9 cellular contexts compared by ENCODE assay signal in the genomic region with DNA sequence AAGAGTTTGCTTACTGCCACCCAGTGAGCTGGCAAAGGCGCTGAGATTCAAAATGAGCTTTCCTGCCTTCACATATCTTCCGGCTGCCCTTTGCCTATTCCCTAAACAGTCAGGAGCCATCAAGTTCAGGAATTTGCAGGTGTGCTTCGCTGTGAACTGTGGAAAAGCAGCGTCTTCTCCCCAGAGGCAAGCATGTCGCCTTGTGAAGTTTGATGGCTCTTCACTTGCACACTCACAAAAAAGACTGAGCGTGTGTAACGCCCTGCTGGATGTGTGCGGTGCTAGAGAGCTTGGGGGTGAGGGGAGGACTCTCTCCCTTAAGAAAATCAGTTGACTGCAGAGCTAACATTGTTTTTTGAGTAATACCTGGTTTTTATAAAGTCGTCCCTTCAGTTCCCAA. TPM values are rescaled to one million over a fixed set of nuclear protein-coding genes. Genes with fewer than 3 reads are reported as not detected.
DNase-seq lines count a peak whose midpoint lies in the region; FAIRE-seq and TF ChIP-seq lines count a peak whose summit lies in the region.
"Had no signal": no experiment of that assay in that cellular context is flagged by ENCODE, and none has a peak within 500 bp of the region (broad histone marks: within the 10 kb centered on the region; RNA-seq: fewer than 3 reads in every experiment).

No MANE protein-coding gene starts in this region.

- no peak for DNase-seq in T-helper 2 cell treated with Interferon-gamma antibody and Interleukin-4, amounts not matched to agents 5 μg/mL and 100 μg/mL, for 36 hours (ENCODE audit: low spot score)
- DNase-seq in T-helper 2 cell (no peak), small intestine (peak; percentile 59), NCI-H2081 (lab: John Stamatoyannopoulos, UW) (no peak), NOMO-1 (lab: John Stamatoyannopoulos, UW; ENCODE audit: unreplicated experiment in 2 of 2) (no peak), SK-N-SH (no peak)
- DNase-seq: foreskin melanocyte had no signal

- H3K4me1 Mint-ChIP-seq in T-helper 2 cell treated with Interferon-gamma antibody and Interleukin-4, amounts not matched to agents 5 μg/mL and 100 μg/mL, for 36 hours (ENCODE audit: low read depth), result peaks cover 2% of the 10 kb centered on the region

- no peaks in the 10 kb centered on the region for H3K27me3 ChIP-seq in SU-DHL-6 (ENCODE audit: low read length)
- H3K27me3 ChIP-seq in iPS-18a (ENCODE audit: control insufficient read depth, insufficient read depth, low read length), result peaks cover 43% of the 10 kb centered on the region
- no peaks in the 10 kb centered on the region for H3K27me3 ChIP-seq in small intestine (ENCODE audit: control insufficient read depth in 2 of 2, insufficient read depth in 2 of 2, low read length in 2 of 2)
- peaks cover 40% of the 10 kb centered on the region for H3K27me3 ChIP-seq in SK-N-SH (ENCODE audit: insufficient read depth)

- H3K4me2 ChIP-seq in SU-DHL-6 (ENCODE audit: low read depth, low read length, poor library complexity, severe bottlenecking) (peak overlapping the region; percentile 78), SK-N-SH (no peak overlapping the region)

- 0 out of 2 replicates have a peak, but pooled peaks cover under 1% of the 10 kb centered on the region for H4K20me1 ChIP-seq in SU-DHL-6 (ENCODE audit: low read depth, low read length)
- H4K20me1 ChIP-seq in SK-N-SH (ENCODE audit: insufficient read depth), result no peaks in the 10 kb centered on the region

- TF ChIP-seq EP300 in SK-N-SH (IDR thresholded peaks at IDR 0.05; ENCODE audit: borderline replicate concordance in 1 of 2, low read depth in 1 of 2, low read length in 1 of 2), result no peak

- CTCF ChIA-PET in SK-N-SH (lab: Yijun Ruan, JAX), result interaction anchor here (0.6 kb wide), 1 partner anchor 331 kb away, joined by 3 read pairs; no protein-coding TSS in a partner anchor

- H3K9ac ChIP-seq in SU-DHL-6 (ENCODE audit: low read length), result peak overlapping the region; percentile 68
- no peak overlapping the region for H3K9ac ChIP-seq in iPS-18a (ENCODE audit: low read length)
- no peak overlapping the region for H3K9ac ChIP-seq in SK-N-SH

- H3K27me3 Mint-ChIP-seq in T-helper 2 cell treated with Interferon-gamma antibody and Interleukin-4, amounts not matched to agents 5 μg/mL and 100 μg/mL, for 36 hours (ENCODE audit: low read depth), result peaks cover 39% of the 10 kb centered on the region

- H2AFZ ChIP-seq in SU-DHL-6 (ENCODE audit: low read depth, low read length, severe bottlenecking) (peak overlapping the region; percentile 64), SK-N-SH (ENCODE audit: low read depth) (no peak overlapping the region)

- H3K27ac ChIP-seq in SU-DHL-6 (ENCODE audit: low read depth, low read length), result peak overlapping the region; percentile 86
- no peak overlapping the region for H3K27ac ChIP-seq in iPS-18a (ENCODE audit: low read length)
- H3K27ac ChIP-seq in small intestine (ENCODE audit: low read depth in 1 of 2, low read length in 1 of 2), result peak overlapping the region; percentile 92 to 98
- H3K27ac ChIP-seq in SK-N-SH (ENCODE audit: low read depth in 2 of 2, low read length in 1 of 2), result no peak overlapping the region

- no peaks in the 10 kb centered on the region for H3K36me3 Mint-ChIP-seq in T-helper 2 cell treated with Interferon-gamma antibody and Interleukin-4, amounts not matched to agents 5 μg/mL and 100 μg/mL, for 36 hours (ENCODE audit: low read depth)

- H3K4me3 ChIP-seq in SU-DHL-6 (ENCODE audit: insufficient read depth, low read length, poor library complexity, severe bottlenecking), result peak overlapping the region; percentile 60
- peak overlapping the region; percentile 76 for H3K4me3 ChIP-seq in iPS-18a (ENCODE audit: low read length)
- H3K4me3 ChIP-seq in small intestine (ENCODE audit: low read depth in 1 of 2, low read length in 2 of 2), result peak overlapping the region in 1 of 2 donors; percentile 98
- H3K4me3 ChIP-seq in SK-N-SH (ENCODE audit: low read depth in 2 of 2, low read length in 1 of 2), result no peak overlapping the region

- H3K79me2 ChIP-seq in SU-DHL-6 (ENCODE audit: insufficient read depth, low read length) (peaks cover 49% of the 10 kb centered on the region), SK-N-SH (ENCODE audit: insufficient read depth) (no peaks in the 10 kb centered on the region)

- peaks cover 8% of the 10 kb centered on the region for H3K4me1 ChIP-seq in iPS-18a (ENCODE audit: control insufficient read depth, low read depth, low read length)
- H3K4me1 ChIP-seq in small intestine (ENCODE audit: control insufficient read depth in 2 of 2, insufficient read depth in 1 of 2, low read depth in 1 of 2, low read length in 1 of 2), result peaks cover 2 to 5% of the 10 kb centered on the region in 2 donors
- H3K4me1 ChIP-seq in SK-N-SH (ENCODE audit: control insufficient read depth in 1 of 2, insufficient read depth in 2 of 2, low read depth in 1 of 2, low read length in 1 of 2), result no peaks in the 10 kb centered on the region; a peak in 1 of 4 replicates

- H3K9me2 ChIP-seq in SU-DHL-6 (replicated peaks; ENCODE audit: insufficient read depth, low read length), result no peaks in the 10 kb centered on the region
- H3K9me2 ChIP-seq in SK-N-SH, result no peaks in the 10 kb centered on the region

- 18 to 52% (median 37%) methylated on average over 9 of the region's 9 CpGs for WGBS in small intestine, 3 donors
- 28% methylated on average over 8 of the region's 9 CpGs for WGBS in SK-N-SH (ENCODE audit: low lambda C conversion rate)

- H3K9me3 Mint-ChIP-seq in T-helper 2 cell treated with Interferon-gamma antibody and Interleukin-4, amounts not matched to agents 5 μg/mL and 100 μg/mL, for 36 hours, result no peaks in the 10 kb centered on the region

- H3K36me3 ChIP-seq in SU-DHL-6 (ENCODE audit: low read length) (peaks cover 4% of the 10 kb centered on the region; the same call in 1 of the 2 replicates), iPS-18a (ENCODE audit: control insufficient read depth, low read depth, low read length) (no peaks in the 10 kb centered on the region), small intestine (ENCODE audit: control insufficient read depth in 2 of 2, insufficient read depth in 2 of 2, low read length in 2 of 2) (no peaks in the 10 kb centered on the region), SK-N-SH (replicated peaks in 1 of 2; ENCODE audit: control insufficient read depth in 1 of 2, insufficient read depth in 2 of 2, low read length in 1 of 2) (no peaks in the 10 kb centered on the region)

- TF ChIP-seq RAD21 in SK-N-SH (IDR thresholded peaks at IDR 0.05; ENCODE audit: low read length), result no peak

- H3K4me3 Mint-ChIP-seq in T-helper 2 cell treated with Interferon-gamma antibody and Interleukin-4, amounts not matched to agents 5 μg/mL and 100 μg/mL, for 36 hours, result peak overlapping the region; percentile 80

- POLR2A ChIA-PET in SK-N-SH (lab: Yijun Ruan, JAX), result no interaction called here

- H3F3A ChIP-seq in SU-DHL-6 (ENCODE audit: insufficient read depth), result peaks cover 35% of the 10 kb centered on the region
- no peaks in the 10 kb centered on the region for H3F3A ChIP-seq in SK-N-SH (replicated peaks; ENCODE audit: insufficient read depth)

- TF ChIP-seq CTCF in SU-DHL-6 (IDR thresholded peaks at IDR 0.05; ENCODE audit: insufficient read depth, low read length, poor library complexity, severe bottlenecking) (no peak), SK-N-SH (IDR thresholded peaks at IDR 0.05) (no peak)

- H3K9me3 ChIP-seq in SU-DHL-6 (ENCODE audit: insufficient read depth, low read length), result no peaks in the 10 kb centered on the region
- H3K9me3 ChIP-seq in iPS-18a (ENCODE audit: control insufficient read depth, low read depth, low read length), result no peaks in the 10 kb centered on the region
- H3K9me3 ChIP-seq in small intestine (ENCODE audit: control insufficient read depth, low read depth), result no peaks in the 10 kb centered on the region
- H3K9me3 ChIP-seq in SK-N-SH, result no peaks in the 10 kb centered on the region

- H3K27ac Mint-ChIP-seq in T-helper 2 cell treated with Interferon-gamma antibody and Interleukin-4, amounts not matched to agents 5 μg/mL and 100 μg/mL, for 36 hours, result no peak overlapping the region

- FAIRE-seq in small intestine (lab: Jason Lieb, UNC), result no peak

TF ChIP-seq in SK-N-SH, 30 proteins besides CTCF, POLR2A, EP300 and RAD21 (continues in another document):
- no peak for TF ChIP-seq SMC3 (IDR thresholded peaks at IDR 0.05; ENCODE audit: low read depth, low read length)
- no peak for TF ChIP-seq MEF2A (IDR thresholded peaks at IDR 0.05; ENCODE audit: borderline replicate concordance, low read depth)
- no peak for TF ChIP-seq PBX3 (IDR thresholded peaks at IDR 0.05)
- TF ChIP-seq POLR2AphosphoS5 (IDR thresholded peaks at IDR 0.05; ENCODE audit: low read depth, low read length), result no peak
- TF ChIP-seq NFIC (IDR thresholded peaks at IDR 0.05; ENCODE audit: borderline replicate concordance), result no peak
- no peak for TF ChIP-seq TCF12 (IDR thresholded peaks at IDR 0.05)
- TF ChIP-seq, protein P1, sequence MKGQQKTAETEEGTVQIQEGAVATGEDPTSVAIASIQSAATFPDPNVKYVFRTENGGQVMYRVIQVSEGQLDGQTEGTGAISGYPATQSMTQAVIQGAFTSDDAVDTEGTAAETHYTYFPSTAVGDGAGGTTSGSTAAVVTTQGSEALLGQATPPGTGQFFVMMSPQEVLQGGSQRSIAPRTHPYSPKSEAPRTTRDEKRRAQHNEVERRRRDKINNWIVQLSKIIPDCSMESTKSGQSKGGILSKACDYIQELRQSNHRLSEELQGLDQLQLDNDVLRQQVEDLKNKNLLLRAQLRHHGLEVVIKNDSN (IDR thresholded peaks at IDR 0.05; ENCODE audit: borderline replicate concordance, low read depth), result no peak
- no peak for TF ChIP-seq YY1 (IDR thresholded peaks at IDR 0.05; ENCODE audit: low read depth)
- no peak for TF ChIP-seq MXI1 (IDR thresholded peaks at IDR 0.05; ENCODE audit: low read depth, low read length)
- TF ChIP-seq RCOR1 (IDR thresholded peaks at IDR 0.05; ENCODE audit: low read length), result no peak

RNA-seq across cellular contexts. Expression of gene KANK1, which starts 1.2 kb away (rescaled TPM):
- polyA plus RNA-seq in small intestine, result 10 to 100 TPM; 15.0 to 21.7 (median 15.4) TPM
- polyA plus RNA-seq in SK-N-SH (2012; rRNA removed), result 14.6 and 19.7 TPM in 2 replicates
- polyA plus RNA-seq in SK-N-SH (2012; cell fraction: cytosol; rRNA removed), result 10.2 and 12.0 TPM in 2 replicates
- polyA plus RNA-seq in SK-N-SH (2012; cell fraction: nucleus; rRNA removed), result 30.6 and 31.7 TPM in 2 replicates

Comparison
In these comparisons a context has a peak if more than half of its experiments do, and no peak if none do; other contexts are left out.
1. H3K27ac ChIP-seq: peak in SU-DHL-6 (single experiment) and small intestine (2 of 2); none in iPS-18a (single experiment) and SK-N-SH (0 of 2).
2. H3K4me3 ChIP-seq: peak in SU-DHL-6 (single experiment) and iPS-18a (single experiment); none in SK-N-SH (0 of 2).